Comparison of ENCODE assay signal across 8 cellular contexts in genomic region chr16:1493746-1494094, GRCh38.
DNase-seq lines count a peak whose midpoint lies in the region; ATAC-seq lines count a peak whose summit lies in the region.

No MANE protein-coding gene starts in this region.

- H3K4me1 Mint-ChIP-seq in activated naive CD8-positive, alpha-beta T cell treated with anti-CD3 and anti-CD28 coated beads, Interleukin-2, amount 50 U/mL, for 24 hours: peaks cover 10% of the 10 kb centered on the region
- peaks cover 20% of the 10 kb centered on the region for H3K4me1 Mint-ChIP-seq in stimulated activated memory B cell treated with anti-CD40 and anti-IgM and Interleukin-4, amounts not matched to agents 10 μg/mL and 1 μg/mL and 100 μg/mL, for 72 hours

- no peaks in the 10 kb centered on the region for H3K9me3 ChIP-seq in iPS-18a (ENCODE audit: control insufficient read depth, low read depth, low read length)

- no peaks in the 10 kb centered on the region for H3K4me1 ChIP-seq in iPS-18a (ENCODE audit: control insufficient read depth, low read depth, low read length)

- peaks cover 18% of the 10 kb centered on the region for H3K36me3 ChIP-seq in iPS-18a (ENCODE audit: control insufficient read depth, low read depth, low read length)

- peaks cover 14% of the 10 kb centered on the region for H3K36me3 Mint-ChIP-seq in activated naive CD8-positive, alpha-beta T cell treated with anti-CD3 and anti-CD28 coated beads, Interleukin-2, amount 50 U/mL, for 24 hours (ENCODE audit: low read depth)
- H3K36me3 Mint-ChIP-seq in stimulated activated memory B cell treated with anti-CD40 and anti-IgM and Interleukin-4, amounts not matched to agents 10 μg/mL and 1 μg/mL and 100 μg/mL, for 72 hours: peaks cover 23% of the 10 kb centered on the region

- H3K9ac ChIP-seq in iPS-18a (ENCODE audit: low read length): peak overlapping the region; percentile 83

- no peaks in the 10 kb centered on the region for H3K9me3 Mint-ChIP-seq in activated naive CD8-positive, alpha-beta T cell treated with anti-CD3 and anti-CD28 coated beads, Interleukin-2, amount 50 U/mL, for 24 hours
- no peaks in the 10 kb centered on the region for H3K9me3 Mint-ChIP-seq in stimulated activated memory B cell treated with anti-CD40 and anti-IgM and Interleukin-4, amounts not matched to agents 10 μg/mL and 1 μg/mL and 100 μg/mL, for 72 hours

- H3K4me3 ChIP-seq in iPS-18a (ENCODE audit: low read length): peak overlapping the region; percentile 84

- intact Hi-C loops in posterior cingulate gyrus (cut with DNase I): loop anchor here (10.0 kb wide), 1 partner anchor 121 kb away; the partner anchor contains the start of genes CRAMP1 and IFT140

- H3K27me3 Mint-ChIP-seq in activated naive CD8-positive, alpha-beta T cell treated with anti-CD3 and anti-CD28 coated beads, Interleukin-2, amount 50 U/mL, for 24 hours: no peaks in the 10 kb centered on the region
- H3K27me3 Mint-ChIP-seq in stimulated activated memory B cell treated with anti-CD40 and anti-IgM and Interleukin-4, amounts not matched to agents 10 μg/mL and 1 μg/mL and 100 μg/mL, for 72 hours: no peaks in the 10 kb centered on the region

- peak; percentile 22 for DNase-seq in EH (ENCODE audit: low read depth)
- DNase-seq in activated naive CD8-positive, alpha-beta T cell treated with anti-CD3 and anti-CD28 coated beads, Interleukin-2, amount 50 U/mL, for 24 hours: no peak
- DNase-seq in effector CD4-positive, alpha-beta T cell: no peak
- no peak for DNase-seq in posterior cingulate gyrus

- ATAC-seq in HG03442 (IDR thresholded peaks at IDR 0.05; ENCODE audit: unreplicated experiment): peak; percentile 6
- peak; percentile 4 for ATAC-seq in activated naive CD8-positive, alpha-beta T cell treated with anti-CD3 and anti-CD28 coated beads, Interleukin-2, amount 50 U/mL, for 24 hours
- ATAC-seq in stimulated activated memory B cell treated with anti-CD40 and anti-IgM and Interleukin-4, amounts not matched to agents 10 μg/mL and 1 μg/mL and 100 μg/mL, for 72 hours: peak; percentile 0
- ATAC-seq in HG03280 (IDR thresholded peaks at IDR 0.05; ENCODE audit: unreplicated experiment): no peak

- peak overlapping the region; percentile 75 for H3K27ac ChIP-seq in iPS-18a (ENCODE audit: low read length)

- H3K27ac Mint-ChIP-seq in activated naive CD8-positive, alpha-beta T cell treated with anti-CD3 and anti-CD28 coated beads, Interleukin-2, amount 50 U/mL, for 24 hours: peak overlapping the region; percentile 98
- peak overlapping the region; percentile 97 for H3K27ac Mint-ChIP-seq in stimulated activated memory B cell treated with anti-CD40 and anti-IgM and Interleukin-4, amounts not matched to agents 10 μg/mL and 1 μg/mL and 100 μg/mL, for 72 hours

- H3K27me3 ChIP-seq in iPS-18a (ENCODE audit: control insufficient read depth, insufficient read depth, low read length): no peaks in the 10 kb centered on the region

- H3K4me3 Mint-ChIP-seq in activated naive CD8-positive, alpha-beta T cell treated with anti-CD3 and anti-CD28 coated beads, Interleukin-2, amount 50 U/mL, for 24 hours: peak overlapping the region; percentile 86
- H3K4me3 Mint-ChIP-seq in stimulated activated memory B cell treated with anti-CD40 and anti-IgM and Interleukin-4, amounts not matched to agents 10 μg/mL and 1 μg/mL and 100 μg/mL, for 72 hours: peak overlapping the region; percentile 95
